ENCODE assay signal across 1 cellular context in genomic region chr4:2963185-2964076, GRCh38.
A peak's percentile ranks its signal among the peaks of the same experiment; 100 is the strongest.
TF ChIP-seq lines count a peak whose summit lies in the region.

Gene GRK4, plus strand, starts transcription at chr4:2963571. Its CDS starts 500 bp downstream, at chr4:2964071.
Gene NOP14, minus strand, starts transcription at chr4:2963406. Its CDS starts 87 bp downstream, at chr4:2963319.

TF ChIP-seq in HEK293, 187 proteins besides CTCF, POLR2A, EP300 and RAD21 (continued from another document):
- TF ChIP-seq ZNF26 (tag by site-specific recombination; IDR thresholded peaks at IDR 0.05) (no peak), GLI2 (tag by site-specific recombination; IDR thresholded peaks at IDR 0.05; ENCODE audit: borderline replicate concordance, low read depth) (no peak), ZNF19 (tag by site-specific recombination; IDR thresholded peaks at IDR 0.05; ENCODE audit: low read depth) (no peak), GLIS1 (tag by site-specific recombination; IDR thresholded peaks at IDR 0.05) (peak; percentile 50; the same call in 1 of the 2 replicates), ZNF184 (tag by site-specific recombination; IDR thresholded peaks at IDR 0.05) (no peak), ZNF280C (tag by site-specific recombination; IDR thresholded peaks at IDR 0.05) (no peak), ZNF335 (tag by site-specific recombination; conservative IDR thresholded peaks at IDR 0.05) (peak; percentile 77), ZNF501 (tag by site-specific recombination; IDR thresholded peaks at IDR 0.05) (peak; percentile 94), ZNF561 (tag by site-specific recombination; IDR thresholded peaks at IDR 0.05; ENCODE audit: borderline replicate concordance) (peak; percentile 85), ZNF266 (tag by site-specific recombination; IDR thresholded peaks at IDR 0.05; ENCODE audit: low read depth) (no peak), KLF9 (tag by site-specific recombination; IDR thresholded peaks at IDR 0.05; ENCODE audit: low read depth) (peak; percentile 44; the same call in 1 of the 2 replicates)
